In the genomic region with DNA sequence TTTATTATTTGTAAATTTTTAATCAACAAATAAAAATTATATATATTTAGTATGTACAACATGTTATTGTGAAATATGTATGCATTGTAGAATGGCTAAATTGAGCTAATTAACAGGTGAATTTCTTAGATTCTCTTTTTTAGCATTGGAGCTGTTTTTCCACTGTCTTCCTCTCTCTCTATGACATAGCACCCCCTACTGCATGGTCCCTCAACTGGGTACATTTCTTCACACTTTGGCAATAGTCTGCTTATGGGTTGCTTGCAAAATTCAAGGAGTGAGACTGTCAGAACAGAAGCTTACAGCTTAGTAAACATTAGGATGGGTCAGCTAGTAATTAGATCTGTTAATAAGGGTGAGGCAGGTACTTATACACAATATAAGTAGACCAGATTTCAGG, we compare ENCODE assay signal across 8 cellular contexts.
DNase-seq lines count a peak whose midpoint lies in the region; ATAC-seq and TF ChIP-seq lines count a peak whose summit lies in the region.

No MANE protein-coding gene starts in this region.

- H3K36me3 Mint-ChIP-seq in nephron (ENCODE audit: low read depth) = no peaks in the 10 kb centered on the region

- no peaks in the 10 kb centered on the region for H3K4me1 Mint-ChIP-seq in nephron

- peak; percentile 22 for TF ChIP-seq CTCF in GM13976 (IDR thresholded peaks at IDR 0.05; ENCODE audit: borderline replicate concordance, control extremely low read depth, extremely low read depth, insufficient read depth, missing control alignments)
- peak; percentile 47 to 59 (median 49) for TF ChIP-seq CTCF in nephron (IDR thresholded peaks at IDR 0.05; ENCODE audit: unreplicated experiment in 3 of 3)

- H3K9me3 Mint-ChIP-seq in nephron = peaks cover 5% of the 10 kb centered on the region

- no peak for ATAC-seq in GM21529 (IDR thresholded peaks at IDR 0.05; ENCODE audit: unreplicated experiment)

- in situ Hi-C loops in GM13976 (cut with MboI; ENCODE audit: low sequenced_read_pairs, unreplicated experiment) = no loop called here

- DNase-seq in GM13976 (ENCODE audit: low spot score) (peak; percentile 31), NCI-H1694 treated with DMSO at 0.1 percent for 48 hours (lab: John Stamatoyannopoulos, UW) (peak; percentile 32), cerebellar cortex (ENCODE audit: low spot score) (peak; percentile 14), middle frontal gyrus (ENCODE audit: extremely low spot score, low spot score) (no peak), superior temporal gyrus (ENCODE audit: extremely low spot score) (no peak)
- DNase-seq in effector CD8-positive, alpha-beta T cell (lab: John Stamatoyannopoulos, UW) = no peak

- no peaks in the 10 kb centered on the region for H3K27me3 Mint-ChIP-seq in nephron (ENCODE audit: low read depth)

- no peak overlapping the region for H3K27ac Mint-ChIP-seq in nephron

- H3K4me3 Mint-ChIP-seq in nephron = no peak overlapping the region

Comparison
In these comparisons a context has a peak if more than half of its experiments do, and no peak if none do; other contexts are left out.
1. DNase-seq: peak in GM13976 (single experiment), NCI-H1694 treated with DMSO at 0.1 percent for 48 hours (single experiment) and cerebellar cortex (single experiment); none in middle frontal gyrus (single experiment), effector CD8-positive, alpha-beta T cell (single experiment) and superior temporal gyrus (single experiment).